13 cellular contexts compared by ENCODE assay signal in genomic region chr18:68520406-68521075, GRCh38.
A peak's percentile ranks its signal among the peaks of the same experiment; 100 is the strongest.
DNase-seq lines count a peak whose midpoint lies in the region; TF ChIP-seq lines count a peak whose summit lies in the region.
"Had no signal": no experiment of that assay in that cellular context is flagged by ENCODE, and none has a peak within 500 bp of the region (broad histone marks: within the 10 kb centered on the region; RNA-seq: fewer than 3 reads in every experiment).

No MANE protein-coding gene starts in this region.

- H3K4me3 Mint-ChIP-seq in HFFc6 (no peak overlapping the region), mesothelial cell of epicardium (no peak overlapping the region)
- H3K4me3 Mint-ChIP-seq: activated naive CD4-positive, alpha-beta T cell treated with anti-CD3 and anti-CD28 coated beads, Interleukin-2, amount 50 U/mL, for 24 hours; CD14-positive monocyte had no signal

- H3K27ac Mint-ChIP-seq in HFFc6 (peak overlapping the region; percentile 69), mesothelial cell of epicardium (no peak overlapping the region)
- H3K27ac Mint-ChIP-seq: activated naive CD4-positive, alpha-beta T cell treated with anti-CD3 and anti-CD28 coated beads, Interleukin-2, amount 50 U/mL, for 24 hours; CD14-positive monocyte had no signal

- H3K27me3 Mint-ChIP-seq in HFFc6 (ENCODE audit: insufficient read depth) (no peaks in the 10 kb centered on the region), mesothelial cell of epicardium (ENCODE audit: low read depth) (no peaks in the 10 kb centered on the region)

- TF ChIP-seq CTCF in HFFc6 (IDR thresholded peaks at IDR 0.05), result no peak
- no peak for TF ChIP-seq CTCF in mesothelial cell of epicardium (IDR thresholded peaks at IDR 0.05; ENCODE audit: unreplicated experiment)

- H3K4me1 Mint-ChIP-seq in HFFc6 (ENCODE audit: low read depth) (peaks cover 38% of the 10 kb centered on the region), mesothelial cell of epicardium (peaks cover 2% of the 10 kb centered on the region)
- H3K4me1 Mint-ChIP-seq: activated naive CD4-positive, alpha-beta T cell treated with anti-CD3 and anti-CD28 coated beads, Interleukin-2, amount 50 U/mL, for 24 hours; CD14-positive monocyte had no signal

- H3K9me3 Mint-ChIP-seq in HFFc6, result no peaks in the 10 kb centered on the region
- H3K9me3 Mint-ChIP-seq in mesothelial cell of epicardium, result peaks cover 4% of the 10 kb centered on the region
- H3K9me3 Mint-ChIP-seq: activated naive CD4-positive, alpha-beta T cell treated with anti-CD3 and anti-CD28 coated beads, Interleukin-2, amount 50 U/mL, for 24 hours had no signal

- DNase-seq in EH (ENCODE audit: low read depth) (peak; percentile 89), HFFc6 (peak; percentile 59), M059J (ENCODE audit: low read depth) (peak; percentile 83), iris pigment epithelial cell (ENCODE audit: low read depth) (peak; percentile 50), superior temporal gyrus (ENCODE audit: extremely low spot score) (no peak), mesothelial cell of epicardium (ENCODE audit: low spot score in 2 of 2, unreplicated experiment in 2 of 2) (no peak), NCI-H2081 treated with DMSO at 0.1 percent for 48 hours (lab: John Stamatoyannopoulos, UW) (no peak)
- DNase-seq in activated CD4-positive, CD25-positive, alpha-beta regulatory T cell treated with anti-CD3 and anti-CD28 coated beads, Interleukin-2, amount 50 U/mL, for 72 hours, result no peak
- DNase-seq: activated CD4-positive, alpha-beta T cell treated with anti-CD3 and anti-CD28 coated beads, Interleukin-2, amount 50 U/mL, for 4 hours; NCI-H526 treated with DMSO at 0.1 percent for 48 hours; stimulated activated CD8-positive, alpha-beta memory T cell treated with anti-CD3 and anti-CD28 coated beads, Interleukin-4, amount 100 ng/mL, for 48 hours had no signal

- H3K36me3 Mint-ChIP-seq in HFFc6 (ENCODE audit: low read depth) (peaks cover 5% of the 10 kb centered on the region; the same call in 1 of the 2 replicates), mesothelial cell of epicardium (no peaks in the 10 kb centered on the region)
- H3K36me3 Mint-ChIP-seq: activated naive CD4-positive, alpha-beta T cell treated with anti-CD3 and anti-CD28 coated beads, Interleukin-2, amount 50 U/mL, for 24 hours; CD14-positive monocyte had no signal

Comparison
In these comparisons a context has a peak if more than half of its experiments do, and no peak if none do; other contexts are left out.
1. DNase-seq: peak in EH (single experiment), HFFc6 (single experiment), M059J (single experiment) and iris pigment epithelial cell (single experiment); none in superior temporal gyrus (single experiment), mesothelial cell of epicardium (0 of 2), NCI-H2081 treated with DMSO at 0.1 percent for 48 hours (single experiment) and activated CD4-positive, CD25-positive, alpha-beta regulatory T cell treated with anti-CD3 and anti-CD28 coated beads, Interleukin-2, amount 50 U/mL, for 72 hours (single experiment).